8 cellular contexts compared by ENCODE assay signal in the genomic region with DNA sequence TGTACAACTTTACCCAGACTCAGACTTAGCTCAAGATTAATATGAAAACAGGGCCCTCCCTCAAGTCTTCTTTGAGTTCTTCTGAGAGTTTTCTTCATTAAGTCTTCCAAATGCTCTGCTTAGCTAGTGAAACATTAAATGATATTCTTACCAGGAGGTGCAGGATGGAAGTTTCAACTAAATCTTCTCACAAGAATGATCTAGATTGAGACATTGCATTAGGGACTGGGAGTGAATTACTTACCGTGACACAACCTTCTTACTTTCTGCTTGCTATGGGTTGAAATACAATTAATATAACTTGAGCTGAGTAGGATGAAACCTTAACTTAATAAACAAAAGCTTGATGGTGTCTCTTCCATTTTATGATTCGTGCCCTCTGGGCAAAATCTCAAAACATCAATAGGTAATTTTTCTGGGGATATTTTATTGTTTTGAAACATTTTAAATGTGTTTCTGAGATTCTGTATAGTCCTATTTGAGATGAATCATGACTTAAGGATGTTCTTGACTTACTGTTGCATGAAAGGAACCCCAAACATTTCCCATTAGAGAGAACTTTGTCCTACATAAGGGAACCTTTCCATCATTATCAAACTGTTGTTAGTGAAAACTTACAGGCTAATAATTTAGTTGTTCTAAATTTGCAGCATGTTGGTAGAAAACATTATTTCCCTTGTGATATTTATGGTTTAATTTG.
"Had no signal": no experiment of that assay in that cellular context is flagged by ENCODE, and none has a peak within 500 bp of the region (broad histone marks: within the 10 kb centered on the region; RNA-seq: fewer than 3 reads in every experiment).

No MANE protein-coding gene starts in this region.

- H3K4me3 Mint-ChIP-seq: HFFc6 had no signal

- H3K9me3 ChIP-seq: HAP-1 had no signal

- H2AFZ ChIP-seq: GM23248 had no signal

- H3K36me3 ChIP-seq: HAP-1 had no signal

- DNase-seq: GM23248, GOT3, H7, HFFc6, IMR-90 had no signal

- H3K27ac Mint-ChIP-seq: HFFc6 had no signal

- FAIRE-seq: HTR-8/SVneo had no signal

- H3K4me1 ChIP-seq: HAP-1 had no signal

- H3K27ac ChIP-seq: GM23248 had no signal

- H3K9ac ChIP-seq: GM23248 had no signal

- ATAC-seq: HCT116 had no signal

- H3K4me3 ChIP-seq: GM23248, HAP-1 had no signal
